In the genomic region with DNA sequence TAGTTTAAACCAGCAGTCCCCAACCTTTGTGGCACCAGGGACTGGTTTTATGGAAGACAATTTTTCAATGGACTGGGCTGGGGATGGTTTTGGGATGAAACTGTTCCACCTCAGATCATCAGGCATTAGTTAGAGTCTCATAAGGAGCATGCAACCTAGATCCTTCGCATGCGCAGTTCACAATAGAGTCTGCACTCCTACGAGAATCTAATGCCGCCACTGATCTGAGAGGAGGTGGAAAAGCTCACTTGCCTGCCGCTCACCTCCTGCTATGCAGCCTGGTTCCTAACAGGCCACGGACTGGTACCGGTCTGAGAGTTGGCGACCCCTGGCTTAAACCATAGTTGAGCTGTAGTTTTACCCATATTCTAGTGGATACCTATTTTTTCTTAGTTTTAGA, we compare ENCODE assay signal across 23 cellular contexts.
"Had no signal": no experiment of that assay in that cellular context is flagged by ENCODE, and none has a peak within 500 bp of the region (broad histone marks: within the 10 kb centered on the region; RNA-seq: fewer than 3 reads in every experiment).

No MANE protein-coding gene starts in this region.

- H3K27me3 Mint-ChIP-seq: stimulated activated memory B cell treated with anti-CD40 and anti-IgM and Interleukin-4, amounts not matched to agents 10 μg/mL and 1 μg/mL and 100 μg/mL, for 72 hours; type B pancreatic cell had no signal

- H3K27ac Mint-ChIP-seq: stimulated activated effector memory CD8-positive, alpha-beta T cell treated with anti-CD3 and anti-CD28 coated beads, Interleukin-12 subunit alpha, Interleukin-12 subunit beta, amount 100 ng/mL, for 72 hours; stimulated activated memory B cell treated with anti-CD40 and anti-IgM and Interleukin-4, amounts not matched to agents 10 μg/mL and 1 μg/mL and 100 μg/mL, for 72 hours; stimulated activated naive CD8-positive, alpha-beta T cell treated with anti-CD3 and anti-CD28 coated beads, Interleukin-15, Interleukin-2, amounts not matched to agents 100 ng/mL and 50 ng/mL, for 24 hours; type B pancreatic cell had no signal

- ATAC-seq: stimulated activated effector memory CD8-positive, alpha-beta T cell treated with anti-CD3 and anti-CD28 coated beads, Interleukin-12 subunit alpha, Interleukin-12 subunit beta, amount 100 ng/mL, for 72 hours; stimulated activated memory B cell treated with anti-CD40 and anti-IgM and Interleukin-4, amounts not matched to agents 10 μg/mL and 1 μg/mL and 100 μg/mL, for 72 hours; stimulated activated naive CD8-positive, alpha-beta T cell treated with anti-CD3 and anti-CD28 coated beads, Interleukin-15, Interleukin-2, amounts not matched to agents 100 U/mL and 50 U/mL, for 24 hours; upper lobe of right lung had no signal

- H3K36me3 Mint-ChIP-seq: stimulated activated effector memory CD8-positive, alpha-beta T cell treated with anti-CD3 and anti-CD28 coated beads, Interleukin-12 subunit alpha, Interleukin-12 subunit beta, amount 100 ng/mL, for 72 hours; stimulated activated memory B cell treated with anti-CD40 and anti-IgM and Interleukin-4, amounts not matched to agents 10 μg/mL and 1 μg/mL and 100 μg/mL, for 72 hours; type B pancreatic cell had no signal

- H3K4me1 Mint-ChIP-seq: stimulated activated effector memory CD8-positive, alpha-beta T cell treated with anti-CD3 and anti-CD28 coated beads, Interleukin-12 subunit alpha, Interleukin-12 subunit beta, amount 100 ng/mL, for 72 hours; stimulated activated memory B cell treated with anti-CD40 and anti-IgM and Interleukin-4, amounts not matched to agents 10 μg/mL and 1 μg/mL and 100 μg/mL, for 72 hours had no signal

- H3K9me3 Mint-ChIP-seq: stimulated activated effector memory CD8-positive, alpha-beta T cell treated with anti-CD3 and anti-CD28 coated beads, Interleukin-12 subunit alpha, Interleukin-12 subunit beta, amount 100 ng/mL, for 72 hours; type B pancreatic cell had no signal

- H3K4me3 Mint-ChIP-seq: stimulated activated effector memory CD8-positive, alpha-beta T cell treated with anti-CD3 and anti-CD28 coated beads, Interleukin-12 subunit alpha, Interleukin-12 subunit beta, amount 100 ng/mL, for 72 hours; stimulated activated memory B cell treated with anti-CD40 and anti-IgM and Interleukin-4, amounts not matched to agents 10 μg/mL and 1 μg/mL and 100 μg/mL, for 72 hours; stimulated activated naive CD8-positive, alpha-beta T cell treated with anti-CD3 and anti-CD28 coated beads, Interleukin-15, Interleukin-2, amounts not matched to agents 100 ng/mL and 50 ng/mL, for 24 hours; type B pancreatic cell had no signal

- DNase-seq: stimulated activated CD4-positive, alpha-beta T cell treated with anti-CD3 and anti-CD28 coated beads, Interleukin-2, amount 100 ng/mL, for 24 hours; stimulated activated CD4-positive, alpha-beta T cell treated with anti-CD3 and anti-CD28 coated beads, Interleukin-2, amount 100 ng/mL, for 48 hours; stimulated activated CD4-positive, alpha-beta T cell treated with anti-CD3 and anti-CD28 coated beads, Interleukin-4, amount 100 ng/mL, for 1 hour; stimulated activated CD4-positive, alpha-beta T cell treated with anti-CD3 and anti-CD28 coated beads, Interleukin-4, amount 100 ng/mL, for 24 hours; stimulated activated CD4-positive, alpha-beta T cell treated with anti-CD3 and anti-CD28 coated beads, Interleukin-4, amount 100 ng/mL, for 4 hours; stimulated activated CD8-positive, alpha-beta memory T cell treated with anti-CD3 and anti-CD28 coated beads, Interleukin-4, amount 100 ng/mL, for 48 hours; stimulated activated naive CD4-positive, alpha-beta T cell; stimulated activated naive CD4-positive, alpha-beta T cell treated with Interleukin-2 at 50 U/mL for 16 hours; stimulated activated naive CD8-positive, alpha-beta T cell treated with anti-CD3 and anti-CD28 coated beads, Interleukin-15, Interleukin-2, amounts not matched to agents 100 U/mL and 50 U/mL, for 24 hours; stomach; substantia nigra; testis; thyroid gland; tibial artery; transverse colon; trophoblast cell; upper lobe of left lung; upper lobe of right lung; uterus had no signal
